ENCODE assay signal across 16 cellular contexts in genomic region chr14:102279282-102279681, GRCh38. TPM values are rescaled to one million over a fixed set of nuclear protein-coding genes. Genes with fewer than 3 reads are reported as not detected.
DNase-seq lines count a peak whose midpoint lies in the region; ATAC-seq, FAIRE-seq and TF ChIP-seq lines count a peak whose summit lies in the region.
"Had no signal": no experiment of that assay in that cellular context is flagged by ENCODE, and none has a peak within 500 bp of the region (broad histone marks: within the 10 kb centered on the region; RNA-seq: fewer than 3 reads in every experiment).

No MANE protein-coding gene starts in this region.

- in situ Hi-C loops in brain microvascular endothelial cell (cut with HindIII; ENCODE audit: low pct_ligation_motif_present, low sequenced_read_pairs) = no loop called here

- TF ChIP-seq CTCF in brain microvascular endothelial cell (IDR thresholded peaks at IDR 0.05; ENCODE audit: low read depth, low read length, missing control alignments) (no peak), keratinocyte (optimal IDR thresholded peaks at IDR 0.05 in 1 of 3, IDR thresholded peaks at IDR 0.05 in 1 of 3, conservative IDR thresholded peaks at IDR 0.05 in 1 of 3; ENCODE audit: extremely low read depth in 1 of 3, insufficient read depth in 2 of 3, low read length in 3 of 3) (no peak), upper lobe of left lung (IDR thresholded peaks at IDR 0.05) (no peak)

- ATAC-seq in upper lobe of left lung (ENCODE audit: low FRiP score in 2 of 2) (no peak), HG03025 (IDR thresholded peaks at IDR 0.05; ENCODE audit: low FRiP score, unreplicated experiment) (no peak)

- peak; percentile 36 for DNase-seq in HK-2 (ENCODE audit: unreplicated experiment)
- DNase-seq in brain microvascular endothelial cell = no peak
- DNase-seq in keratinocyte (ENCODE audit: low read depth, low spot score) = no peak
- DNase-seq in upper lobe of left lung = no peak
- DNase-seq in NCI-H526 treated with DMSO at 0.1 percent for 48 hours (lab: John Stamatoyannopoulos, UW) = no peak
- DNase-seq in iPS-NIHi11 (ENCODE audit: low spot score) = no peak
- DNase-seq: activated CD4-positive, CD25-positive, alpha-beta regulatory T cell; glutamatergic neuron; left ventricle myocardium inferior; NCI-H1436 treated with DMSO at 0.1 percent for 48 hours; T-helper 9 cell had no signal

- H3K27me3 ChIP-seq in brain microvascular endothelial cell (replicated peaks) (no peaks in the 10 kb centered on the region), keratinocyte (ENCODE audit: control insufficient read depth, extremely low read depth, insufficient read depth, low read length) (no peaks in the 10 kb centered on the region), upper lobe of left lung (no peaks in the 10 kb centered on the region)

- 91 to 92% methylated on average over 3 of the region's 3 CpGs for WGBS in upper lobe of left lung, 2 donors

- no peaks in the 10 kb centered on the region for H3K79me2 ChIP-seq in keratinocyte (ENCODE audit: control insufficient read depth, insufficient read depth, low read length)

- dilution Hi-C loops in keratinocyte (cut with MboI; ENCODE audit: extremely low pct_ligation_motif_present, low sequenced_read_pairs) = no loop called here

- H3K36me3 ChIP-seq in brain microvascular endothelial cell (replicated peaks) = peaks cover 3% of the 10 kb centered on the region
- peaks cover 3 to 7% of the 10 kb centered on the region in 2 experiments for H3K36me3 ChIP-seq in keratinocyte (ENCODE audit: control insufficient read depth in 2 of 2, extremely low read depth in 1 of 2, insufficient read depth in 2 of 2, low read length in 2 of 2)
- peaks cover 0 to 8% (median 0%) of the 10 kb centered on the region in 4 donors for H3K36me3 ChIP-seq in upper lobe of left lung
- H3K36me3 ChIP-seq: HAP-1, thoracic aorta had no signal

- H3K4me1 ChIP-seq in keratinocyte (ENCODE audit: control insufficient read depth, extremely low read depth, insufficient read depth, low read length) = peaks cover 32% of the 10 kb centered on the region
- H3K4me1 ChIP-seq in upper lobe of left lung = peaks cover 0 to 9% (median 0%) of the 10 kb centered on the region in 4 donors
- H3K4me1 ChIP-seq: HAP-1 had no signal

- no peaks in the 10 kb centered on the region for H3K9me1 ChIP-seq in keratinocyte (ENCODE audit: control insufficient read depth, extremely low read depth, insufficient read depth, low read length)

- TF ChIP-seq EP300 in upper lobe of left lung (IDR thresholded peaks at IDR 0.05) = no peak

- H3K9me3 ChIP-seq in keratinocyte (ENCODE audit: control insufficient read depth, low read depth, low read length) (no peaks in the 10 kb centered on the region), upper lobe of left lung (no peaks in the 10 kb centered on the region)
- H3K9me3 ChIP-seq: HAP-1, thoracic aorta had no signal

- H3K27ac ChIP-seq in brain microvascular endothelial cell = peak overlapping the region; percentile 98
- H3K27ac ChIP-seq in keratinocyte (ENCODE audit: control insufficient read depth, insufficient read depth, low read length) = peak overlapping the region; percentile 86
- H3K27ac ChIP-seq in upper lobe of left lung = peak overlapping the region; percentile 24 to 54 (median 38)
- H3K27ac ChIP-seq: left ventricle myocardium inferior had no signal

- H3K9ac ChIP-seq in keratinocyte (ENCODE audit: control insufficient read depth, extremely low read depth, insufficient read depth, low read length) = peak overlapping the region; percentile 71

- peak overlapping the region; percentile 22 for H3K4me2 ChIP-seq in keratinocyte (ENCODE audit: control insufficient read depth, extremely low read depth, insufficient read depth, low read depth, low read length)

- no peaks in the 10 kb centered on the region for H4K20me1 ChIP-seq in keratinocyte (ENCODE audit: control insufficient read depth, extremely low read depth, insufficient read depth, low read length)

- no peak for FAIRE-seq in keratinocyte (lab: Jason Lieb, UNC)
- FAIRE-seq: GM19239, HepG2 had no signal

- no peak overlapping the region for H3K4me3 ChIP-seq in brain microvascular endothelial cell (ENCODE audit: low read depth, low read length)
- no peak overlapping the region for H3K4me3 ChIP-seq in keratinocyte (ENCODE audit: control insufficient read depth in 2 of 3, extremely low read depth in 1 of 3, insufficient read depth in 2 of 3, low read depth in 1 of 3, low read length in 3 of 3)
- H3K4me3 ChIP-seq in upper lobe of left lung = no peak overlapping the region
- H3K4me3 ChIP-seq: HAP-1, left ventricle myocardium inferior, thoracic aorta had no signal

- TF ChIP-seq POLR2A in upper lobe of left lung (IDR thresholded peaks at IDR 0.05) = no peak

- H2AFZ ChIP-seq in keratinocyte (ENCODE audit: control insufficient read depth, low read length) = no peak overlapping the region

RNA-seq across cellular contexts. Expression of gene MOK, which starts 25.7 kb away (rescaled TPM):
- 24.5 to 41.7 TPM (median 38.1 TPM) in 3 replicates for polyA plus RNA-seq in keratinocyte
- 8.0 TPM for polyA plus RNA-seq in keratinocyte (2011; ENCODE audit: low read depth)
- 20.8 and 24.2 TPM in 2 replicates for polyA plus RNA-seq in keratinocyte (2011; cell fraction: cytosol; rRNA removed)
- polyA plus RNA-seq in keratinocyte (2011; cell fraction: nucleus; rRNA removed) = 85.4 and 109 TPM in 2 replicates
- 7.6 and 32.2 TPM in 2 replicates for polyA plus RNA-seq in keratinocyte (2012; ENCODE audit: low replicate concordance)
- polyA minus RNA-seq in keratinocyte = 11.1 to 34.4 TPM (median 26.8 TPM) in 3 replicates
- 7.7 TPM for polyA minus RNA-seq in keratinocyte (2011; cell fraction: cytosol; rRNA and poly(A)+ RNA removed)
- polyA minus RNA-seq in keratinocyte (2011; cell fraction: nucleus; rRNA and poly(A)+ RNA removed) = 20.0 and 40.4 TPM in 2 replicates
- total RNA-seq in upper lobe of left lung = 10 to 100 TPM in 5 of 6 donors, 1 to 10 TPM in 1; 8.8 to 66.0 (median 29.4) TPM

RNA-seq across cellular contexts. Expression of gene ZNF839, which starts 40.3 kb away (rescaled TPM):
- polyA plus RNA-seq in keratinocyte = 9.9 to 11.0 TPM (median 10.9 TPM) in 3 replicates
- polyA plus RNA-seq in keratinocyte (2011; ENCODE audit: low read depth) = 6.7 TPM
- 5.5 and 6.5 TPM in 2 replicates for polyA plus RNA-seq in keratinocyte (2011; cell fraction: cytosol; rRNA removed)
- 32.9 and 37.3 TPM in 2 replicates for polyA plus RNA-seq in keratinocyte (2011; cell fraction: nucleus; rRNA removed)
- polyA plus RNA-seq in keratinocyte (2012; ENCODE audit: low replicate concordance) = 6.6 and 8.6 TPM in 2 replicates
- polyA minus RNA-seq in keratinocyte = 3.1 to 13.4 TPM (median 9.4 TPM) in 3 replicates
- polyA minus RNA-seq in keratinocyte (2011; cell fraction: cytosol; rRNA and poly(A)+ RNA removed) = 9.0 TPM
- polyA minus RNA-seq in keratinocyte (2011; cell fraction: nucleus; rRNA and poly(A)+ RNA removed) = 8.5 and 11.6 TPM in 2 replicates
- 10 to 100 TPM in 4 of 6 donors, 1 to 10 TPM in 2; 8.7 to 37.7 (median 14.1) TPM for total RNA-seq in upper lobe of left lung

Comparison
In these comparisons a context has a peak if more than half of its experiments do, and no peak if none do; other contexts are left out.
1. H3K27ac ChIP-seq: peak in every context shown above with its lines; median percentile 98 in brain microvascular endothelial cell; 86 in keratinocyte; 38 in upper lobe of left lung.